11 cellular contexts compared by ENCODE assay signal in genomic region chr11:100632970-100633452, GRCh38. TPM values are rescaled to one million over a fixed set of nuclear protein-coding genes. Genes with fewer than 3 reads are reported as not detected.
DNase-seq lines count a peak whose midpoint lies in the region; ATAC-seq and TF ChIP-seq lines count a peak whose summit lies in the region.
"Had no signal": no experiment of that assay in that cellular context is flagged by ENCODE, and none has a peak within 500 bp of the region (broad histone marks: within the 10 kb centered on the region; RNA-seq: fewer than 3 reads in every experiment).

No MANE protein-coding gene starts in this region.

- H3K36me3 ChIP-seq in osteoblast (ENCODE audit: insufficient read depth, low read length), result no peaks in the 10 kb centered on the region

- no peaks in the 10 kb centered on the region for H3K27me3 ChIP-seq in osteoblast (ENCODE audit: insufficient read depth, low read length)

- no peak for ATAC-seq in GM19035 (IDR thresholded peaks at IDR 0.05; ENCODE audit: unreplicated experiment)
- ATAC-seq: activated CD4-positive, CD25-positive, alpha-beta regulatory T cell treated with anti-CD3 and anti-CD28 coated beads, Interleukin-2, amount 50 U/mL, for 24 hours; CD8-positive, alpha-beta T cell had no signal

- no peak overlapping the region for H2AFZ ChIP-seq in osteoblast (ENCODE audit: low read length)

- no peaks in the 10 kb centered on the region for H3K9me3 ChIP-seq in osteoblast (ENCODE audit: low read depth, low read length)

- no peaks in the 10 kb centered on the region for H3K4me1 ChIP-seq in osteoblast (ENCODE audit: insufficient read depth, low read length)

- no peak for TF ChIP-seq CTCF in osteoblast (IDR thresholded peaks at IDR 0.05; ENCODE audit: extremely low read depth, low read depth, low read length)

- H4K20me1 ChIP-seq in osteoblast (ENCODE audit: insufficient read depth, low read length), result no peaks in the 10 kb centered on the region

- peak overlapping the region; percentile 16 for H3K4me2 ChIP-seq in osteoblast (ENCODE audit: insufficient read depth, low read length)

- H3K79me2 ChIP-seq in osteoblast (ENCODE audit: insufficient read depth, low read length), result no peaks in the 10 kb centered on the region

- no peak overlapping the region for H3K4me3 ChIP-seq in osteoblast (ENCODE audit: insufficient read depth, low read length)
- H3K4me3 ChIP-seq: skin epidermis had no signal

- peak; percentile 64 for DNase-seq in COR-L47 (lab: John Stamatoyannopoulos, UW)
- peak; percentile 74 for DNase-seq in NCI-H748 (lab: John Stamatoyannopoulos, UW; ENCODE audit: unreplicated experiment)
- peak; percentile 20 for DNase-seq in fibroblast of gingiva (ENCODE audit: low read depth)
- DNase-seq in osteoblast (ENCODE audit: insufficient read length, low spot score, missing footprints), result peak; percentile 4
- DNase-seq in A172 (ENCODE audit: low spot score), result no peak
- DNase-seq in activated CD4-positive, alpha-beta T cell treated with anti-CD3 and anti-CD28 coated beads, Interleukin-2, amount 50 U/mL, for 4 hours, result no peak
- no peak for DNase-seq in MV-4-11 (lab: John Stamatoyannopoulos, UW)
- DNase-seq: CD8-positive, alpha-beta T cell had no signal

- H3K27ac ChIP-seq in osteoblast (ENCODE audit: low read depth, low read length), result no peak overlapping the region
- H3K27ac ChIP-seq: skin epidermis had no signal

RNA-seq across cellular contexts. Expression of gene ARHGAP42, which starts 54.1 kb away (rescaled TPM):
- 9.4 and 10.9 TPM in 2 replicates for total RNA-seq in osteoblast
- 15.8 and 17.1 TPM in 2 replicates for total RNA-seq in A172 (2014; rRNA removed; shearing (Covaris generic))

Comparison
In these comparisons a context has a peak if more than half of its experiments do, and no peak if none do; other contexts are left out.
1. DNase-seq: peak in COR-L47 (single experiment), NCI-H748 (single experiment), fibroblast of gingiva (single experiment) and osteoblast (single experiment); none in A172 (single experiment), activated CD4-positive, alpha-beta T cell treated with anti-CD3 and anti-CD28 coated beads, Interleukin-2, amount 50 U/mL, for 4 hours (0 of 2) and MV-4-11 (single experiment).